ENCODE assay signal across 29 cellular contexts in the genomic region with DNA sequence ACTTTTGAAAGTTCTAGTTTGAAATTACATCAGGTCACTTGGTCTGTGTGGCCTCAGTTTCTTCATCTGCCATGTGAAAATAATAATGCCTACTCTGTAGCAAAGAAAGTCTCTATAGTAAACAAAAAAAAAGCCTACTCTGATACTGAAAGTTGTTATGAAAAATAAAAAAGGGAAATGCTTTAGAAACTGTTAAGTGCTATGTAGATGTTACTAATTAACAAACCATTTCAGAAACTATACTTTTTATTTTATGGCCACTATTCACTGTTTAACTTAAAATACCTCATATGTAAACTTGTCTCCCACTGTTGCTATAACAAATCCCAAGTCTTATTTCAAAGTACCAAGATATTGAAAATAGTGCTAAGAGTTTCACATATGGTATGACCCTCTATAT. TPM values are rescaled to one million over a fixed set of nuclear protein-coding genes. Genes with fewer than 3 reads are reported as not detected.
A peak's percentile ranks its signal among the peaks of the same experiment; 100 is the strongest.
DNase-seq lines count a peak whose midpoint lies in the region; ATAC-seq, FAIRE-seq and TF ChIP-seq lines count a peak whose summit lies in the region.
"Had no signal": no experiment of that assay in that cellular context is flagged by ENCODE, and none has a peak within 500 bp of the region (broad histone marks: within the 10 kb centered on the region; RNA-seq: fewer than 3 reads in every experiment).

No MANE protein-coding gene starts in this region.

- in situ Hi-C loops in GM12878 (cut with MboI) = no loop called here

- no peak for TF ChIP-seq RAD21 in GM12878 (IDR thresholded peaks at IDR 0.05; ENCODE audit: insufficient read depth, low read depth, low read length)

- no peak overlapping the region for H3K4me3 Mint-ChIP-seq in activated naive CD4-positive, alpha-beta T cell treated with anti-CD3 and anti-CD28 coated beads, Interleukin-2, amount 10 ng/mL, durations not matched to agents 7 days and 5 days
- H3K4me3 Mint-ChIP-seq: CD4-positive, alpha-beta T cell; HFFc6; T-cell had no signal

- H3K9ac ChIP-seq in GM12878 (ENCODE audit: control insufficient read depth, insufficient read depth, low read length) = no peak overlapping the region
- H3K9ac ChIP-seq: BLaER1 treated with 17β-estradiol and CSF1 and Interleukin-3, amounts not matched to agents 10 nM and 100 nM had no signal

- RAD21 ChIA-PET in GM12878 (lab: Charles Lee; ENCODE audit: unreplicated experiment) = no interaction called here

- BruUV-seq in GM12878 (replicated peaks; lab: Mats Ljungman, UMichigan) (no TSS peak), OCI-LY7 (replicated peaks; lab: Mats Ljungman, UMichigan) (no TSS peak)

- H3K79me2 ChIP-seq in GM12878 (ENCODE audit: control insufficient read depth, insufficient read depth, low read length) (no peaks in the 10 kb centered on the region), OCI-LY7 (ENCODE audit: insufficient read depth, low read depth, low read length) (no peaks in the 10 kb centered on the region)

- SMC1A ChIA-PET in GM12878 (lab: Charles Lee; ENCODE audit: uncharacterized antibody, unreplicated experiment) = interaction anchor here (0.5 to 1.4 kb wide), 2 partner anchors 9 to 178 kb away, joined by 3 to 4 read pairs; no protein-coding TSS in a partner anchor

- H3K4me3 ChIP-seq in GM12878 (no peak overlapping the region), OCI-LY7 (ENCODE audit: low read depth, low read length, poor library complexity, severe bottlenecking) (no peak overlapping the region)
- H3K4me3 ChIP-seq: A549; BLaER1 treated with 17β-estradiol and CSF1 and Interleukin-3, amounts not matched to agents 10 nM and 100 nM; HAP-1 had no signal

- H3K4me1 ChIP-seq in GM12878 (ENCODE audit: control insufficient read depth, insufficient read depth, low read length) (no peaks in the 10 kb centered on the region), OCI-LY7 (ENCODE audit: insufficient read depth, low read length, poor library complexity, severe bottlenecking) (no peaks in the 10 kb centered on the region)
- H3K4me1 ChIP-seq: A549; BLaER1 treated with 17β-estradiol and CSF1 and Interleukin-3, amounts not matched to agents 10 nM and 100 nM; HAP-1 had no signal

- no peak overlapping the region for H3K4me2 ChIP-seq in GM12878 (ENCODE audit: control insufficient read depth, insufficient read depth)
- no peak overlapping the region for H3K4me2 ChIP-seq in OCI-LY7 (ENCODE audit: low read length)
- H3K4me2 ChIP-seq: A549; BLaER1 treated with 17β-estradiol and CSF1 and Interleukin-3, amounts not matched to agents 10 nM and 100 nM had no signal

- no peaks in the 10 kb centered on the region for H3K27me3 Mint-ChIP-seq in activated naive CD4-positive, alpha-beta T cell treated with anti-CD3 and anti-CD28 coated beads, Interleukin-2, amount 10 ng/mL, durations not matched to agents 7 days and 5 days
- H3K27me3 Mint-ChIP-seq: CD4-positive, alpha-beta T cell; T-cell had no signal

- TF ChIP-seq EP300 in GM12878 (IDR thresholded peaks at IDR 0.05; ENCODE audit: borderline replicate concordance in 1 of 2, control insufficient read depth in 1 of 2, low read depth in 2 of 2, low read length in 2 of 2) = no peak

- FAIRE-seq in GM12878 (lab: Jason Lieb, UNC) = no peak
- FAIRE-seq: A549, HTR-8/SVneo had no signal

- CTCF ChIA-PET in GM12878 (lab: Yijun Ruan, JAX) (no interaction called here), OCI-LY7 (lab: Charles Lee; ENCODE audit: unreplicated experiment) (no interaction called here)
- CTCF ChIA-PET in activated naive CD4-positive, alpha-beta T cell treated with anti-CD3 and anti-CD28 coated beads, Interleukin-2, amount 10 ng/mL, durations not matched to agents 7 days and 5 days (lab: Charles Lee) = no interaction called here

- intact Hi-C loops in GM12878 (cut with micrococcal nuclease; ENCODE audit: unreplicated experiment) (no loop called here), OCI-LY7 (cut with micrococcal nuclease; ENCODE audit: unreplicated experiment) (no loop called here)

- H3K9me3 ChIP-seq in GM12878 (replicated peaks; ENCODE audit: control insufficient read depth, insufficient read depth, low read length) (no peaks in the 10 kb centered on the region), OCI-LY7 (ENCODE audit: low read length) (no peaks in the 10 kb centered on the region)
- H3K9me3 ChIP-seq: A549; BLaER1 treated with 17β-estradiol and CSF1 and Interleukin-3, amounts not matched to agents 10 nM and 100 nM; HAP-1 had no signal

- H3K27ac ChIP-seq in GM12878 (ENCODE audit: control insufficient read depth, insufficient read depth) = no peak overlapping the region
- H3K27ac ChIP-seq in OCI-LY7 (ENCODE audit: low read depth, low read length, poor library complexity, severe bottlenecking) = no peak overlapping the region
- H3K27ac ChIP-seq: A549; BLaER1 treated with 17β-estradiol and CSF1 and Interleukin-3, amounts not matched to agents 10 nM and 100 nM; RWPE1 had no signal

- H3K9me3 Mint-ChIP-seq in activated naive CD4-positive, alpha-beta T cell treated with anti-CD3 and anti-CD28 coated beads, Interleukin-2, amount 10 ng/mL, durations not matched to agents 7 days and 5 days = no peaks in the 10 kb centered on the region
- H3K9me3 Mint-ChIP-seq: CD4-positive, alpha-beta T cell had no signal

- H3K36me3 Mint-ChIP-seq in activated naive CD4-positive, alpha-beta T cell treated with anti-CD3 and anti-CD28 coated beads, Interleukin-2, amount 10 ng/mL, durations not matched to agents 7 days and 5 days = no peaks in the 10 kb centered on the region
- H3K36me3 Mint-ChIP-seq: T-cell had no signal

- TF ChIP-seq CTCF in GM12878 (IDR thresholded peaks at IDR 0.05 in 2 of 3, conservative IDR thresholded peaks at IDR 0.05 in 1 of 3; ENCODE audit: control insufficient read depth in 2 of 3, extremely low read depth in 1 of 3, insufficient read depth in 1 of 3, low read depth in 3 of 3, low read length in 3 of 3) = no peak
- no peak for TF ChIP-seq CTCF in OCI-LY7 (conservative IDR thresholded peaks at IDR 0.05; ENCODE audit: low read length)

- no peak for TF ChIP-seq POLR2A in GM12878 (IDR thresholded peaks at IDR 0.05; ENCODE audit: low read depth, low read length)

- ATAC-seq in GM18907 (IDR thresholded peaks at IDR 0.05; ENCODE audit: unreplicated experiment) (peak; percentile 54), HG03066 (IDR thresholded peaks at IDR 0.05; ENCODE audit: low read depth, unreplicated experiment) (peak; percentile 60), GM12878 (peak; percentile 66)
- ATAC-seq: A549, Panc1, T-cell had no signal

- no peaks in the 10 kb centered on the region for H3K9me2 ChIP-seq in OCI-LY7 (ENCODE audit: insufficient read depth, low read length)

- no peaks in the 10 kb centered on the region for H3K4me1 Mint-ChIP-seq in activated naive CD4-positive, alpha-beta T cell treated with anti-CD3 and anti-CD28 coated beads, Interleukin-2, amount 10 ng/mL, durations not matched to agents 7 days and 5 days
- H3K4me1 Mint-ChIP-seq: T-cell had no signal

- H4K20me1 ChIP-seq in GM12878 (ENCODE audit: control insufficient read depth, insufficient read depth) (no peaks in the 10 kb centered on the region), OCI-LY7 (ENCODE audit: insufficient read depth, low read length) (no peaks in the 10 kb centered on the region)
- H4K20me1 ChIP-seq: BLaER1 treated with 17β-estradiol and CSF1 and Interleukin-3, amounts not matched to agents 10 nM and 100 nM had no signal

- no peaks in the 10 kb centered on the region for H3K36me3 ChIP-seq in GM12878 (ENCODE audit: control insufficient read depth in 2 of 2, insufficient read depth in 2 of 2, low read length in 1 of 2)
- no peaks in the 10 kb centered on the region for H3K36me3 ChIP-seq in OCI-LY7 (ENCODE audit: insufficient read depth, low read length)
- H3K36me3 ChIP-seq: BLaER1 treated with 17β-estradiol and CSF1 and Interleukin-3, amounts not matched to agents 10 nM and 100 nM; HAP-1 had no signal

- H3K27ac Mint-ChIP-seq in activated naive CD4-positive, alpha-beta T cell treated with anti-CD3 and anti-CD28 coated beads, Interleukin-2, amount 10 ng/mL, durations not matched to agents 7 days and 5 days = no peak overlapping the region
- H3K27ac Mint-ChIP-seq: CD4-positive, alpha-beta T cell; HFFc6; T-cell had no signal

- no peaks in the 10 kb centered on the region for H3K27me3 ChIP-seq in GM12878 (replicated peaks in 1 of 2; ENCODE audit: control insufficient read depth in 2 of 2, insufficient read depth in 2 of 2, low read length in 1 of 2)
- H3K27me3 ChIP-seq: BLaER1 treated with 17β-estradiol and CSF1 and Interleukin-3, amounts not matched to agents 10 nM and 100 nM had no signal

- POLR2A ChIA-PET in GM12878 (lab: Charles Lee) = no interaction called here
- POLR2A ChIA-PET in OCI-LY7 (lab: Charles Lee) = no interaction called here

- DNase-seq in GM12878 (ENCODE audit: low read depth, low spot score) (no peak), inferior parietal cortex (ENCODE audit: extremely low spot score) (no peak), hepatic stellate cell (ENCODE audit: low spot score) (no peak), OCI-LY7 (ENCODE audit: low spot score) (no peak)
- DNase-seq in activated naive CD4-positive, alpha-beta T cell treated with anti-CD3 and anti-CD28 coated beads, Interleukin-2, amount 10 ng/mL, durations not matched to agents 7 days and 5 days = no peak
- DNase-seq: AML-193; CD4-positive, alpha-beta T cell; DMS79 treated with DMSO at 0.1 percent for 48 hours; GOT3; HFFc6; KBM-7; MV-4-11; NCI-H1105; NCI-H2029 treated with DMSO at 0.1 percent for 48 hours; NCI-H2227 treated with DMSO at 0.1 percent for 48 hours; NCI-H69; SHP77; T-cell had no signal

- H2AFZ ChIP-seq in GM12878 (ENCODE audit: control insufficient read depth, low read depth, low read length) = no peak overlapping the region
- no peak overlapping the region for H2AFZ ChIP-seq in OCI-LY7 (ENCODE audit: low read length)

RNA-seq across cellular contexts. Expression of gene CFTR, which starts 50.6 kb away (rescaled TPM):
- 2.9 and 4.6 TPM in 2 replicates for total RNA-seq in GM12878 (2013; cell fraction: nucleolus; rRNA removed)
- total RNA-seq in GM12878 (2014; rRNA removed) (0.17 TPM in 1 of 2 replicates, not detected in the other), GM12878 (2014; rRNA removed; fragmentation: Illumina TruSeq; extraction: Trizol) (0.04 TPM in 1 of 2 replicates, not detected in the other), GM12878 (2021) (0.21 and 0.37 TPM in 2 replicates), OCI-LY7 (2022) (not detected in 2 replicates)
- not detected for polyA plus RNA-seq in GM12878 (2011; ENCODE audit: low read depth)
- polyA plus RNA-seq in GM12878 (2011; rRNA removed) (2.3 and 3.4 TPM in 2 replicates), GM12878 (2014; fragmentation: Illumina TruSeq; extraction: Trizol) (0.10 and 0.44 TPM in 2 replicates), GM12878 (2014; fragmentation: Nextera tagmentation; extraction: Ambion mirVana) (under 1 TPM in 1 of 2 experiments, not detected in 1; 0.02 TPM), GM12878 (2014; rRNA removed) (0.26 TPM in 1 of 2 replicates, not detected in the other), GM12878 (2016; fragmentation: Nextera tagmentation; extraction: Ambion mirVana) (under 1 TPM; 0.23 to 0.63 TPM)
- polyA plus RNA-seq in GM12878 (2011; cell fraction: cytosol; rRNA removed) = 0.95 and 1.0 TPM in 2 replicates
- polyA plus RNA-seq in GM12878 (2011; cell fraction: nucleus; rRNA removed) = 1.7 and 1.8 TPM in 2 replicates
- 0.03 TPM in 1 of 2 replicates, not detected in the other for polyA plus RNA-seq in GM12878 (2012)
- polyA minus RNA-seq in GM12878 (2011; rRNA and poly(A)+ RNA removed) = 4.1 and 4.6 TPM in 2 replicates
- polyA minus RNA-seq in GM12878 (2011; cell fraction: cytosol; rRNA and poly(A)+ RNA removed) = 0.67 and 1.2 TPM in 2 replicates
- 3.3 TPM in 2 replicates for polyA minus RNA-seq in GM12878 (2011; cell fraction: nucleus; rRNA and poly(A)+ RNA removed)
- total RNA-seq in OCI-LY7 (2014; rRNA removed; shearing (Covaris generic)) = not detected in 2 replicates
- total RNA-seq: CD4-positive, alpha-beta T cell; HFFc6; LHCN-M2; MCF 10A; NCI-H460 had no signal
